In the genomic region with DNA sequence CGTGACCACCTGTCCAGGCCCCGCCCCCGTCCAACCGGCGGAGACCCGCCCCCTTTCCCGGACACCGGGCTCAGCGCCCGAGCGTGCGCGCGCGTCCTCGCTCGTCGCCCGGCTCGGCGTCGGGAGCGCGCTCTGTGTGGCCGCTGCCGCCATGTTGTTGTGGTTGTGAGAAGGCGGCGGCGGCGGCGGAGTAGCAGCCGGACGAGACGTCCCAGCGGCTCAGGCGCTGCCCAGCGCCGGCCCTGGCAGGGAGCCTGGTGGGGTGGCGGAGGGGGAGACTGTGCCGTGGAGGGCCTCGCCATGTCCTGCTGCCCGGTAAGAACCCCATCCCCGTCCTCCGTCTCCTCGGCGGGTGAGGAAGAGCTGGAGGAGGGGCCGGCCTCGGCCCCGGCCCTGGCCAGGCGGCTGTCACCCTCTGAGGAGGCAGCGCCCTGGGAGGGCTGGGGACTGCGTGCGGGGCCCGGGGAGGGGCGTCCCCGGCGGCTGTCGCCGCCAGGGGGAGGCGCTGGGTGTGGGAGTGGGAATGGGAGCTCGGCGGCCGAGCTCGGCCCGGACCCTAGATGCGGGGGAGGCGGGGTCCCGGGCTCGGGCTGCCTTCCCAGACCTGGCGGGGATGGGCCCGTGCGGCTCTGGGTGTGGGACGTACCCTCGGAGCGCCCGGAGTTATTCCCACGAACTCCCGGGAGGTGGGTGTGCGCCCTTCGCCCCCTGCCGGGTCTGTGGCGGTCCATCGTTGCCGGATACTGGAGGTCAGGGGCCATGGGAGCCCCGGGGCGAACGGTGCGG, we compare ENCODE assay signal across 1 cellular context.
TF ChIP-seq lines count a peak whose summit lies in the region.

Gene MTMR3 (plus strand): TSS at position 130 of the 786 bp plus-strand sequence. CDS start 87,886 bp downstream, outside the sequence.

TF ChIP-seq in Ishikawa, 13 proteins besides CTCF, POLR2A, EP300 and RAD21 (continued from another document):
- TF ChIP-seq, protein P1, sequence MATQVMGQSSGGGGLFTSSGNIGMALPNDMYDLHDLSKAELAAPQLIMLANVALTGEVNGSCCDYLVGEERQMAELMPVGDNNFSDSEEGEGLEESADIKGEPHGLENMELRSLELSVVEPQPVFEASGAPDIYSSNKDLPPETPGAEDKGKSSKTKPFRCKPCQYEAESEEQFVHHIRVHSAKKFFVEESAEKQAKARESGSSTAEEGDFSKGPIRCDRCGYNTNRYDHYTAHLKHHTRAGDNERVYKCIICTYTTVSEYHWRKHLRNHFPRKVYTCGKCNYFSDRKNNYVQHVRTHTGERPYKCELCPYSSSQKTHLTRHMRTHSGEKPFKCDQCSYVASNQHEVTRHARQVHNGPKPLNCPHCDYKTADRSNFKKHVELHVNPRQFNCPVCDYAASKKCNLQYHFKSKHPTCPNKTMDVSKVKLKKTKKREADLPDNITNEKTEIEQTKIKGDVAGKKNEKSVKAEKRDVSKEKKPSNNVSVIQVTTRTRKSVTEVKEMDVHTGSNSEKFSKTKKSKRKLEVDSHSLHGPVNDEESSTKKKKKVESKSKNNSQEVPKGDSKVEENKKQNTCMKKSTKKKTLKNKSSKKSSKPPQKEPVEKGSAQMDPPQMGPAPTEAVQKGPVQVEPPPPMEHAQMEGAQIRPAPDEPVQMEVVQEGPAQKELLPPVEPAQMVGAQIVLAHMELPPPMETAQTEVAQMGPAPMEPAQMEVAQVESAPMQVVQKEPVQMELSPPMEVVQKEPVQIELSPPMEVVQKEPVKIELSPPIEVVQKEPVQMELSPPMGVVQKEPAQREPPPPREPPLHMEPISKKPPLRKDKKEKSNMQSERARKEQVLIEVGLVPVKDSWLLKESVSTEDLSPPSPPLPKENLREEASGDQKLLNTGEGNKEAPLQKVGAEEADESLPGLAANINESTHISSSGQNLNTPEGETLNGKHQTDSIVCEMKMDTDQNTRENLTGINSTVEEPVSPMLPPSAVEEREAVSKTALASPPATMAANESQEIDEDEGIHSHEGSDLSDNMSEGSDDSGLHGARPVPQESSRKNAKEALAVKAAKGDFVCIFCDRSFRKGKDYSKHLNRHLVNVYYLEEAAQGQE (IDR thresholded peaks at IDR 0.05; ENCODE audit: low read depth), result no peak
- TF ChIP-seq TAF1 (IDR thresholded peaks at IDR 0.05; ENCODE audit: low read depth) (peak; percentile 72; the same call in 1 of the 2 replicates), CEBPB (IDR thresholded peaks at IDR 0.05) (no peak), CREB1 (IDR thresholded peaks at IDR 0.05; ENCODE audit: low read depth) (no peak), TEAD4 (IDR thresholded peaks at IDR 0.05) (no peak), MAX (IDR thresholded peaks at IDR 0.05) (peak; percentile 47; the same call in 1 of the 2 replicates), YY1 (IDR thresholded peaks at IDR 0.05; ENCODE audit: low read depth) (peak; percentile 90), ZBTB7A (IDR thresholded peaks at IDR 0.05; ENCODE audit: low read depth) (0 out of 2 replicates have a peak, but pooled peaks have one; percentile 54), NFIC (IDR thresholded peaks at IDR 0.05) (no peak), FOXM1 (IDR thresholded peaks at IDR 0.05; ENCODE audit: borderline replicate concordance, low read depth) (no peak), TCF12 (IDR thresholded peaks at IDR 0.05; ENCODE audit: low read depth) (no peak)
